ENCODE assay signal across 19 cellular contexts in the genomic region with DNA sequence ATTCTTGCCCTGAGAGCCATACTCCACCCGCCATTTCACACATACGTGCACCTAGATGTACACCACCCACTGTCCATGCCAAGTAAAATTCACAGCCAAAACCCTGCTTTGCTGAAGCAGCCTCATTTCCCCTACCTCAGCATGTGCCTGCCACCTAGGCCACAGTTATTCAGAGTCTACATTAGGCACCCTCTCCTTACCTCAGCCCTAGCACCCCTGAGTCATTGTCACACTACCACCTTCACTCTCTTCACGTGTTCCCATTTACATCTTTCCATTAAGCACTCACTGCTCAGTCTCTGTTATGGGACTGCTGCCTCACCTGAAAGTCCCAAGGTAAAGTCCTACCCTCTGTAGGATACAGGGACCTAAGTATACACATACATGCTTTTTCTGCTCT.
A peak's percentile ranks its signal among the peaks of the same experiment; 100 is the strongest.
DNase-seq lines count a peak whose midpoint lies in the region; ATAC-seq, FAIRE-seq and TF ChIP-seq lines count a peak whose summit lies in the region.
"Had no signal": no experiment of that assay in that cellular context is flagged by ENCODE, and none has a peak within 500 bp of the region (broad histone marks: within the 10 kb centered on the region; RNA-seq: fewer than 3 reads in every experiment).

No MANE protein-coding gene starts in this region.

- no peak overlapping the region for H3K4me3 ChIP-seq in K562
- no peak overlapping the region for H3K4me3 ChIP-seq in spleen
- H3K4me3 ChIP-seq: breast epithelium, left ventricle myocardium inferior, mucosa of descending colon, sigmoid colon had no signal

- no peak overlapping the region for H3K4me2 ChIP-seq in K562 (ENCODE audit: insufficient read depth, low read length)

- FAIRE-seq in K562 (lab: Jason Lieb, UNC) = no peak
- FAIRE-seq: urothelium cell line had no signal

- H3K27me3 Mint-ChIP-seq in activated naive CD4-positive, alpha-beta T cell treated with anti-CD3 and anti-CD28 coated beads for 36 hours (ENCODE audit: low read depth) = no peaks in the 10 kb centered on the region
- H3K27me3 Mint-ChIP-seq in HFFc6 (ENCODE audit: insufficient read depth) = peaks cover 2% of the 10 kb centered on the region

- DNase-seq in activated naive CD4-positive, alpha-beta T cell treated with anti-CD3 and anti-CD28 coated beads for 36 hours = no peak
- DNase-seq in activated naive CD4-positive, alpha-beta T cell treated with Interleukin-2 at 50 U/mL for 16 hours = no peak
- DNase-seq in HFFc6 = no peak
- no peak for DNase-seq in K562 (ENCODE audit: extremely low read depth in 1 of 4, low spot score in 3 of 4)
- DNase-seq in stimulated activated effector memory CD8-positive, alpha-beta T cell treated with anti-CD3 and anti-CD28 coated beads, Interleukin-12 subunit alpha, Interleukin-12 subunit beta, amount 100 ng/mL, for 72 hours (ENCODE audit: low spot score in 2 of 2) = no peak
- no peak for DNase-seq in spleen
- DNase-seq in NCI-H1417 treated with DMSO at 0.1 percent for 48 hours (lab: John Stamatoyannopoulos, UW) = no peak
- DNase-seq in GM19238 (ENCODE audit: insufficient read length, low spot score) = no peak
- DNase-seq: HCEC 1CT; left ventricle myocardium inferior; mucosa of descending colon; NCI-H2107; NCI-H510A treated with DMSO at 0.1 percent for 48 hours; sigmoid colon; stimulated activated CD4-positive, alpha-beta T cell treated with anti-CD3 and anti-CD28 coated beads, Interleukin-1b, Interleukin-23, amount 100 ng/mL, for 48 hours had no signal

- H3K9ac ChIP-seq in K562 (ENCODE audit: insufficient read depth in 1 of 2, low read depth in 2 of 2, low read length in 2 of 2) = peak overlapping the region in 1 of 2 experiments; percentile 7; a peak in 1 of 4 replicates

- peaks cover 47% of the 10 kb centered on the region for H3K36me3 Mint-ChIP-seq in activated naive CD4-positive, alpha-beta T cell treated with anti-CD3 and anti-CD28 coated beads for 36 hours (ENCODE audit: low read depth)
- H3K36me3 Mint-ChIP-seq in HFFc6 (ENCODE audit: low read depth) = peaks cover 55% of the 10 kb centered on the region
- peaks cover 98% of the 10 kb centered on the region for H3K36me3 Mint-ChIP-seq in stimulated activated effector memory CD8-positive, alpha-beta T cell treated with anti-CD3 and anti-CD28 coated beads, Interleukin-12 subunit alpha, Interleukin-12 subunit beta, amount 100 ng/mL, for 72 hours

- H3K9me3 Mint-ChIP-seq in activated naive CD4-positive, alpha-beta T cell treated with anti-CD3 and anti-CD28 coated beads for 36 hours = no peaks in the 10 kb centered on the region
- no peaks in the 10 kb centered on the region for H3K9me3 Mint-ChIP-seq in HFFc6
- H3K9me3 Mint-ChIP-seq in stimulated activated effector memory CD8-positive, alpha-beta T cell treated with anti-CD3 and anti-CD28 coated beads, Interleukin-12 subunit alpha, Interleukin-12 subunit beta, amount 100 ng/mL, for 72 hours = no peaks in the 10 kb centered on the region

- no peak overlapping the region for H3K27ac ChIP-seq in K562 (ENCODE audit: extremely low read depth, low read depth, low read length)
- H3K27ac ChIP-seq in spleen = no peak overlapping the region
- H3K27ac ChIP-seq: breast epithelium, HL-60, left ventricle myocardium inferior, sigmoid colon had no signal

- no peak overlapping the region for H3K4me3 Mint-ChIP-seq in activated naive CD4-positive, alpha-beta T cell treated with anti-CD3 and anti-CD28 coated beads for 36 hours
- H3K4me3 Mint-ChIP-seq in HFFc6 = no peak overlapping the region
- H3K4me3 Mint-ChIP-seq in stimulated activated effector memory CD8-positive, alpha-beta T cell treated with anti-CD3 and anti-CD28 coated beads, Interleukin-12 subunit alpha, Interleukin-12 subunit beta, amount 100 ng/mL, for 72 hours = no peak overlapping the region

- H3K4me1 Mint-ChIP-seq in activated naive CD4-positive, alpha-beta T cell treated with anti-CD3 and anti-CD28 coated beads for 36 hours (ENCODE audit: low read depth) = no peaks in the 10 kb centered on the region
- peaks cover 22% of the 10 kb centered on the region for H3K4me1 Mint-ChIP-seq in HFFc6 (ENCODE audit: low read depth)
- H3K4me1 Mint-ChIP-seq in stimulated activated effector memory CD8-positive, alpha-beta T cell treated with anti-CD3 and anti-CD28 coated beads, Interleukin-12 subunit alpha, Interleukin-12 subunit beta, amount 100 ng/mL, for 72 hours = peaks cover 21% of the 10 kb centered on the region

- no peak overlapping the region for H2AFZ ChIP-seq in K562 (ENCODE audit: low read depth, low read length)

- POLR2A ChIA-PET in K562 (lab: Yijun Ruan, JAX) = interaction anchor here (0.6 kb wide), 2 partner anchors 49 to 128 kb away, joined by 3 read pairs; no protein-coding TSS in a partner anchor

- H4K20me1 ChIP-seq in K562 (replicated peaks; ENCODE audit: control insufficient read depth, insufficient read depth, low read length) = 0 out of 2 replicates have a peak, but pooled peaks cover 6% of the 10 kb centered on the region

- H3K4me1 ChIP-seq in K562 (replicated peaks in 1 of 2; ENCODE audit: control insufficient read depth in 2 of 2, insufficient read depth in 2 of 2, low read length in 2 of 2) (peaks cover 0 to 12% of the 10 kb centered on the region in 2 experiments; a peak in 4 of 5 replicates), spleen (no peaks in the 10 kb centered on the region)
- H3K4me1 ChIP-seq: breast epithelium, left ventricle myocardium inferior, sigmoid colon had no signal

- CTCF ChIA-PET in activated naive CD4-positive, alpha-beta T cell treated with anti-CD3 and anti-CD28 coated beads for 36 hours (lab: Charles Lee) = no interaction called here
- CTCF ChIA-PET in K562 (lab: Yijun Ruan, JAX; ENCODE audit: low intra/inter-chr PET ratio) = no interaction called here

- intact Hi-C loops in activated naive CD4-positive, alpha-beta T cell treated with anti-CD3 and anti-CD28 coated beads for 36 hours (cut with micrococcal nuclease) = no loop called here
- intact Hi-C loops in K562 (cut with micrococcal nuclease) (no loop called here), spleen (cut with DNase I; ENCODE audit: low total_unique reads) (no loop called here)

- no peak for TF ChIP-seq EP300 in K562 (IDR thresholded peaks at IDR 0.05; ENCODE audit: low read length)

- H3K9me1 ChIP-seq in K562 (ENCODE audit: control insufficient read depth, insufficient read depth, low read length) = no peaks in the 10 kb centered on the region

- H3K9me3 ChIP-seq in K562 (replicated peaks; ENCODE audit: control insufficient read depth, insufficient read depth, low read depth, low read length) (no peaks in the 10 kb centered on the region), spleen (no peaks in the 10 kb centered on the region)
- H3K9me3 ChIP-seq: breast epithelium, left ventricle myocardium inferior, mucosa of descending colon, sigmoid colon had no signal

- in situ Hi-C loops in K562 (cut with MboI) = no loop called here

- H3K36me3 ChIP-seq in K562 (ENCODE audit: control insufficient read depth, insufficient read depth, low read length) (peaks cover 98% of the 10 kb centered on the region), spleen (peaks cover 7 to 100% (median 94%) of the 10 kb centered on the region in 6 donors)

- TF ChIP-seq POLR2A in K562 (conservative IDR thresholded peaks at IDR 0.05) = peak; percentile 59
- TF ChIP-seq POLR2A in spleen (IDR thresholded peaks at IDR 0.05) = no peak

- peaks cover 27% of the 10 kb centered on the region; the same call in 2 of the 3 replicates for H3K79me2 ChIP-seq in K562 (ENCODE audit: control insufficient read depth, insufficient read depth, low read length)

- no TSS peak for BruUV-seq in K562 (replicated peaks; lab: Mats Ljungman, UMichigan)

- peak; percentile 23 for ATAC-seq in K562
- ATAC-seq in stimulated activated effector memory CD8-positive, alpha-beta T cell treated with anti-CD3 and anti-CD28 coated beads, Interleukin-12 subunit alpha, Interleukin-12 subunit beta, amount 100 ng/mL, for 72 hours = peak; percentile 78
- ATAC-seq: esophagus mucosa, mucosa of descending colon had no signal

- no peaks in the 10 kb centered on the region for H3K27me3 ChIP-seq in K562 (ENCODE audit: control insufficient read depth in 2 of 2, insufficient read depth in 2 of 2, low read length in 2 of 2)
- no peaks in the 10 kb centered on the region for H3K27me3 ChIP-seq in spleen (replicated peaks in 1 of 7)
- H3K27me3 ChIP-seq: breast epithelium, sigmoid colon had no signal

- 87% methylated on average over 3 of the region's 3 CpGs for WGBS in K562 (ENCODE audit: insufficient coverage, low coverage, missing lambda C conversion rate)
- 90 to 93% (median 91%) methylated on average over 3 of the region's 3 CpGs for WGBS in spleen, 5 donors

- peak overlapping the region; percentile 44 for H3K27ac Mint-ChIP-seq in activated naive CD4-positive, alpha-beta T cell treated with anti-CD3 and anti-CD28 coated beads for 36 hours
- peak overlapping the region; percentile 65 for H3K27ac Mint-ChIP-seq in HFFc6
- H3K27ac Mint-ChIP-seq in stimulated activated effector memory CD8-positive, alpha-beta T cell treated with anti-CD3 and anti-CD28 coated beads, Interleukin-12 subunit alpha, Interleukin-12 subunit beta, amount 100 ng/mL, for 72 hours = peak overlapping the region; percentile 67

- TF ChIP-seq CTCF in HFFc6 (IDR thresholded peaks at IDR 0.05) = no peak
- no peak for TF ChIP-seq CTCF in K562 (IDR thresholded peaks at IDR 0.05 in 2 of 3, conservative IDR thresholded peaks at IDR 0.05 in 1 of 3; ENCODE audit: insufficient read depth in 2 of 3, low read depth in 1 of 3, low read length in 3 of 3)
- no peak for TF ChIP-seq CTCF in spleen (IDR thresholded peaks at IDR 0.05 in 8 of 11, conservative IDR thresholded peaks at IDR 0.05 in 3 of 11)

- TF ChIP-seq RAD21 in K562 (CRISPR knock-in tag; conservative IDR thresholded peaks at IDR 0.05 in 1 of 2, IDR thresholded peaks at IDR 0.05 in 1 of 2) = no peak

TF ChIP-seq in K562, 482 proteins besides CTCF, POLR2A, EP300 and RAD21:
- no peak for TF ChIP-seq TOE1 (IDR thresholded peaks at IDR 0.05; ENCODE audit: borderline replicate concordance)
- peak; percentile 64; the same call in 1 of the 2 replicates for TF ChIP-seq TOE1 (CRISPR knock-in tag; IDR thresholded peaks at IDR 0.05; ENCODE audit: borderline replicate concordance, low read depth)
- TF ChIP-seq, protein P1, sequence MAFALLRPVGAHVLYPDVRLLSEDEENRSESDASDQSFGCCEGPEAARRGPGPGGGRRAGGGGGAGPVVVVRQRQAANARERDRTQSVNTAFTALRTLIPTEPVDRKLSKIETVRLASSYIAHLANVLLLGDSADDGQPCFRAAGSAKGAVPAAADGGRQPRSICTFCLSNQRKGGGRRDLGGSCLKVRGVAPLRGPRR (CRISPR knock-in tag; IDR thresholded peaks at IDR 0.05) = no peak
- peak; percentile 26; the same call in 1 of the 2 replicates for TF ChIP-seq SUPT5H (IDR thresholded peaks at IDR 0.05)
- no peak for TF ChIP-seq ZNF830 (CRISPR knock-in tag; IDR thresholded peaks at IDR 0.05)
- TF ChIP-seq POLR2AphosphoS2 (IDR thresholded peaks at IDR 0.05; ENCODE audit: low read length) = 0 out of 2 replicates have a peak, but pooled peaks have one; percentile 51
- 0 out of 2 replicates have a peak, but pooled peaks have one; percentile 9 for TF ChIP-seq POLR2H (tag; IDR thresholded peaks at IDR 0.05; ENCODE audit: low read depth)
- peak; percentile 83 for TF ChIP-seq WHSC1 (IDR thresholded peaks at IDR 0.05; ENCODE audit: low read length)
TF ChIP-seq in K562: peak in this region for 5.
